ENCODE assay signal across 8 cellular contexts in genomic region chr11:69166186-69167115, GRCh38. TPM values are rescaled to one million over a fixed set of nuclear protein-coding genes. Genes with fewer than 3 reads are reported as not detected.
DNase-seq lines count a peak whose midpoint lies in the region; ATAC-seq and TF ChIP-seq lines count a peak whose summit lies in the region.

No MANE protein-coding gene starts in this region.

- peaks cover 16% of the 10 kb centered on the region for H3K27me3 Mint-ChIP-seq in activated naive CD8-positive, alpha-beta T cell treated with anti-CD3 and anti-CD28 coated beads, Interleukin-2, amount 50 U/mL, for 24 hours
- peaks cover 22% of the 10 kb centered on the region for H3K27me3 Mint-ChIP-seq in nephron progenitor cell (ENCODE audit: low read depth, poor library complexity)

- intact Hi-C loops in Panc1 (cut with micrococcal nuclease; ENCODE audit: unreplicated experiment): no loop called here

- DNase-seq in BJ (ENCODE audit: low read depth): peak; percentile 62
- peak; percentile 30 for DNase-seq in Panc1 (ENCODE audit: low read depth, low spot score)
- peak; percentile 69 for DNase-seq in activated naive CD8-positive, alpha-beta T cell treated with anti-CD3 and anti-CD28 coated beads, Interleukin-2, amount 50 U/mL, for 24 hours
- DNase-seq in kidney glomerular epithelial cell (lab: John Stamatoyannopoulos, UW): peak; percentile 81
- DNase-seq in stimulated activated CD8-positive, alpha-beta memory T cell treated with anti-CD3 and anti-CD28 coated beads, Interleukin-4, amount 100 ng/mL, for 24 hours (ENCODE audit: low read depth): peak; percentile 46
- no peak for DNase-seq in nephron progenitor cell

- TF ChIP-seq CTCF in BJ (IDR thresholded peaks at IDR 0.05; ENCODE audit: insufficient read depth, low read depth, low read length) (peak; percentile 43), Panc1 (IDR thresholded peaks at IDR 0.05) (no peak), nephron progenitor cell (IDR thresholded peaks at IDR 0.05) (no peak)

- BruUV-seq in Panc1 (replicated peaks; lab: Mats Ljungman, UMichigan): no TSS peak

- no peaks in the 10 kb centered on the region for H3K36me3 ChIP-seq in BJ (ENCODE audit: control insufficient read depth, insufficient read depth, low read length)
- no peaks in the 10 kb centered on the region for H3K36me3 ChIP-seq in Panc1 (ENCODE audit: control insufficient read depth, insufficient read depth, low read length)

- POLR2A ChIA-PET in BJ (lab: Charles Lee): no interaction called here
- POLR2A ChIA-PET in Panc1 (lab: Charles Lee): interaction anchor here (0.7 kb wide), 2 partner anchors 169 to 213 kb away, joined by 3 read pairs; no protein-coding TSS in a partner anchor

- ATAC-seq in HG03103 (IDR thresholded peaks at IDR 0.05; ENCODE audit: low read depth, unreplicated experiment) (peak; percentile 79), Panc1 (peak; percentile 88)
- ATAC-seq in activated naive CD8-positive, alpha-beta T cell treated with anti-CD3 and anti-CD28 coated beads, Interleukin-2, amount 50 U/mL, for 24 hours: peak; percentile 99

- H3K9me3 Mint-ChIP-seq in activated naive CD8-positive, alpha-beta T cell treated with anti-CD3 and anti-CD28 coated beads, Interleukin-2, amount 50 U/mL, for 24 hours: peaks cover 8% of the 10 kb centered on the region
- H3K9me3 Mint-ChIP-seq in nephron progenitor cell: peaks cover 47% of the 10 kb centered on the region

- peaks cover 14% of the 10 kb centered on the region for H3K4me1 ChIP-seq in Panc1 (ENCODE audit: control insufficient read depth, insufficient read depth, low read length)

- peaks cover 25% of the 10 kb centered on the region for H3K4me1 Mint-ChIP-seq in activated naive CD8-positive, alpha-beta T cell treated with anti-CD3 and anti-CD28 coated beads, Interleukin-2, amount 50 U/mL, for 24 hours
- peaks cover 15% of the 10 kb centered on the region for H3K4me1 Mint-ChIP-seq in nephron progenitor cell

- H3K27ac Mint-ChIP-seq in activated naive CD8-positive, alpha-beta T cell treated with anti-CD3 and anti-CD28 coated beads, Interleukin-2, amount 50 U/mL, for 24 hours: peak overlapping the region; percentile 88
- H3K27ac Mint-ChIP-seq in nephron progenitor cell: no peak overlapping the region

- H3K4me3 Mint-ChIP-seq in activated naive CD8-positive, alpha-beta T cell treated with anti-CD3 and anti-CD28 coated beads, Interleukin-2, amount 50 U/mL, for 24 hours: peak overlapping the region; percentile 62
- H3K4me3 Mint-ChIP-seq in nephron progenitor cell: no peak overlapping the region

- in situ Hi-C loops in Panc1 (cut with HindIII; ENCODE audit: low pct_unique_long_range_greater_than_20kb, low sequenced_read_pairs): no loop called here

- CTCF ChIA-PET in BJ (lab: Yijun Ruan, JAX) (interaction anchor here (0.6 to 1.7 kb wide), 7 partner anchors 8 to 478 kb away, joined by 3 to 10 read pairs (median 4); no protein-coding TSS in a partner anchor), Panc1 (lab: Charles Lee) (no interaction called here)

- H3K9me3 ChIP-seq in Panc1 (ENCODE audit: control insufficient read depth, insufficient read depth, low read depth, low read length): no peaks in the 10 kb centered on the region

- H3K36me3 Mint-ChIP-seq in activated naive CD8-positive, alpha-beta T cell treated with anti-CD3 and anti-CD28 coated beads, Interleukin-2, amount 50 U/mL, for 24 hours (ENCODE audit: low read depth): peaks cover 1% of the 10 kb centered on the region
- H3K36me3 Mint-ChIP-seq in nephron progenitor cell (ENCODE audit: low read depth): peaks cover 11% of the 10 kb centered on the region

- H3K4me3 ChIP-seq in BJ (ENCODE audit: low read depth, low read length) (no peak overlapping the region), Panc1 (ENCODE audit: low read depth in 2 of 2, low read length in 2 of 2) (no peak overlapping the region; a peak in 1 of 4 replicates)

- no peak overlapping the region for H3K27ac ChIP-seq in Panc1 (ENCODE audit: low read length)

- H3K27me3 ChIP-seq in BJ (ENCODE audit: control insufficient read depth, insufficient read depth, low read length): no peaks in the 10 kb centered on the region
- H3K27me3 ChIP-seq in Panc1 (ENCODE audit: control insufficient read depth, insufficient read depth, low read length): no peaks in the 10 kb centered on the region

- peak; percentile 48 for TF ChIP-seq POLR2A in GM19099 (IDR thresholded peaks at IDR 0.05; ENCODE audit: extremely low read depth, insufficient read length, low read depth)

RNA-seq across cellular contexts. Expression of gene SMIM38, which starts 10.7 kb away (rescaled TPM):
- polyA plus RNA-seq in BJ (2011; rRNA removed): 0.09 TPM in 1 of 2 replicates, not detected in the other
- polyA minus RNA-seq in BJ (2011; rRNA and poly(A)+ RNA removed): not detected in 2 replicates
- 0.46 TPM for total RNA-seq in Panc1 (2021; ENCODE audit: unreplicated experiment)
- polyA plus RNA-seq in Panc1 (2012; ENCODE audit: insufficient read length): 0.15 TPM
